In genomic region chr3:161104561-161105551, GRCh38 we compare ENCODE assay signal across 8 cellular contexts. TPM values are rescaled to one million over a fixed set of nuclear protein-coding genes. Genes with fewer than 3 reads are reported as not detected.
DNase-seq lines count a peak whose midpoint lies in the region; ATAC-seq and TF ChIP-seq lines count a peak whose summit lies in the region.

B3GALNT1 (minus strand) TSS chr3:161105349; CDS start chr3:161086754, 18,595 bp downstream.

- H3K36me3 ChIP-seq in naive thymus-derived CD4-positive, alpha-beta T cell (ENCODE audit: control insufficient read depth in 2 of 3, insufficient read depth in 3 of 3, low read length in 3 of 3) = no peaks in the 10 kb centered on the region
- no peaks in the 10 kb centered on the region for H3K36me3 ChIP-seq in testis (ENCODE audit: low read depth, missing control alignments)

- WGBS in testis, 2 donors = 0 to 1% methylated on average over 28 to 76 of the region's 97 CpGs

- no peaks in the 10 kb centered on the region for H3K9me3 Mint-ChIP-seq in naive thymus-derived CD4-positive, alpha-beta T cell

- peak within 1 kb of the TSS; percentile 52 to 88 (median 76) for H3K4me3 Mint-ChIP-seq in naive thymus-derived CD4-positive, alpha-beta T cell

- peak within 1 kb of the TSS in 2 of 9 donors; percentile 35 to 36 for H3K27ac Mint-ChIP-seq in naive thymus-derived CD4-positive, alpha-beta T cell

- CTCF ChIA-PET in naive thymus-derived CD4-positive, alpha-beta T cell (lab: Charles Lee) = interaction anchor here (1.8 kb wide), 1 partner anchor 8 kb away, joined by 4 read pairs; no protein-coding TSS in a partner anchor

- DNase-seq in NCI-H2081 (lab: John Stamatoyannopoulos, UW) (peak; percentile 64 to 74), NCI-H2081 treated with DMSO at 0.1 percent for 48 hours (lab: John Stamatoyannopoulos, UW) (no peak), HFF-Myc (ENCODE audit: extremely low read depth, low read depth) (peak; percentile 20), NCI-H146 (lab: John Stamatoyannopoulos, UW) (peak; percentile 92), fibroblast of peridontal ligament (ENCODE audit: extremely low read depth) (peak; percentile 76), testis (peak; percentile 72)
- DNase-seq in activated T-cell treated with anti-CD3 and anti-CD28 coated beads, Interleukin-2, amount 50 U/mL, for 48 hours = peak; percentile 33 to 45
- peak in 7 of 9 donors; percentile 3 to 44 (median 13) for DNase-seq in naive thymus-derived CD4-positive, alpha-beta T cell

- ATAC-seq in naive thymus-derived CD4-positive, alpha-beta T cell = peak; percentile 71

- H3K27ac ChIP-seq in naive thymus-derived CD4-positive, alpha-beta T cell (ENCODE audit: low read depth, low read length) = no peak within 1 kb of the TSS
- H3K27ac ChIP-seq in testis = peak within 1 kb of the TSS; percentile 86 to 92

- POLR2A ChIA-PET in naive thymus-derived CD4-positive, alpha-beta T cell (lab: Charles Lee) = interaction anchor here (0.6 kb wide), 1 partner anchor 117 kb away, joined by 3 read pairs; no protein-coding TSS in a partner anchor

- no peaks in the 10 kb centered on the region for H3K4me1 ChIP-seq in naive thymus-derived CD4-positive, alpha-beta T cell (ENCODE audit: control insufficient read depth in 2 of 2, insufficient read depth in 2 of 2, low read length in 2 of 2)
- H3K4me1 ChIP-seq in testis = peaks cover 5% of the 10 kb centered on the region

- TF ChIP-seq POLR2A in testis (IDR thresholded peaks at IDR 0.05) = no peak

- no peaks in the 10 kb centered on the region for H3K27me3 ChIP-seq in naive thymus-derived CD4-positive, alpha-beta T cell (ENCODE audit: control insufficient read depth in 2 of 2, insufficient read depth in 2 of 2, low read length in 2 of 2)
- no peaks in the 10 kb centered on the region for H3K27me3 ChIP-seq in testis

- no peak for TF ChIP-seq CTCF in HFF-Myc (IDR thresholded peaks at IDR 0.05; ENCODE audit: low read depth, low read length, missing control alignments)
- TF ChIP-seq CTCF in testis (IDR thresholded peaks at IDR 0.05) = peak in 1 of 3 experiments; percentile 0

- no peaks in the 10 kb centered on the region for H3K9me3 ChIP-seq in naive thymus-derived CD4-positive, alpha-beta T cell (ENCODE audit: control insufficient read depth in 2 of 3, low read length in 3 of 3)
- H3K9me3 ChIP-seq in testis = no peaks in the 10 kb centered on the region

- H3K4me3 ChIP-seq in HFF-Myc (replicated peaks; ENCODE audit: low read depth, low read length) = peak within 1 kb of the TSS; percentile 59
- peak within 1 kb of the TSS; percentile 44 for H3K4me3 ChIP-seq in naive thymus-derived CD4-positive, alpha-beta T cell (ENCODE audit: low read length)
- peak within 1 kb of the TSS; percentile 75 to 99 for H3K4me3 ChIP-seq in testis

- intact Hi-C loops in naive thymus-derived CD4-positive, alpha-beta T cell (cut with micrococcal nuclease) = loop anchor here in 1 of 2 donors (5.0 kb wide), 1 partner anchor 117 kb away; the partner anchor contains the start of gene NMD3
- intact Hi-C loops in testis (cut with DNase I; ENCODE audit: low total_unique reads) = no loop called here

- H3K4me1 Mint-ChIP-seq in naive thymus-derived CD4-positive, alpha-beta T cell = peaks cover 0 to 16% (median 8%) of the 10 kb centered on the region in 7 donors

- peaks cover 20 to 36% (median 30%) of the 10 kb centered on the region in 5 donors for H3K27me3 Mint-ChIP-seq in naive thymus-derived CD4-positive, alpha-beta T cell

- peaks cover 0 to 6% (median 0%) of the 10 kb centered on the region in 5 donors for H3K36me3 Mint-ChIP-seq in naive thymus-derived CD4-positive, alpha-beta T cell

RNA-seq across cellular contexts. Expression of gene B3GALNT1, which starts in this region (rescaled TPM):
- 1 to 10 TPM in 4 of 5 experiments, under 1 TPM in 1; 0.42 to 8.1 (median 1.3) TPM for total RNA-seq in naive thymus-derived CD4-positive, alpha-beta T cell
- polyA plus RNA-seq in naive thymus-derived CD4-positive, alpha-beta T cell = 1 to 10 TPM in 1 of 2 donors, under 1 TPM in 1; 0.90 to 1.1 TPM
- total RNA-seq in testis = 10 to 100 TPM; 20.2 to 22.0 TPM
- 17.0 TPM for polyA plus RNA-seq in testis (ENCODE audit: insufficient read depth, low read depth, low replicate concordance)
